ENCODE assay signal across 8 cellular contexts in genomic region chr3:170868577-170869239, GRCh38. TPM values are rescaled to one million over a fixed set of nuclear protein-coding genes. Genes with fewer than 3 reads are reported as not detected.
DNase-seq lines count a peak whose midpoint lies in the region; ATAC-seq and TF ChIP-seq lines count a peak whose summit lies in the region.

No MANE protein-coding gene starts in this region.

- H3K27me3 ChIP-seq in HAP-1 (ENCODE audit: low read depth), result no peaks in the 10 kb centered on the region

- POLR2A ChIA-PET in activated B cell treated with CpG ODN at 0.5 μM for 24 hours (lab: Charles Lee), result interaction anchor here (0.7 to 2.9 kb wide), 8 partner anchors 36 to 1726 kb away, joined by 3 to 42 read pairs (median 5); partner anchors contain the start of genes EIF5A2, SKIL and TERC

- TF ChIP-seq CTCF in activated B cell treated with CpG ODN at 0.5 μM for 24 hours (IDR thresholded peaks at IDR 0.05), result no peak
- TF ChIP-seq CTCF in foreskin fibroblast (IDR thresholded peaks at IDR 0.05; ENCODE audit: low read depth, low read length), result no peak

- H3K4me1 Mint-ChIP-seq in activated B cell treated with CpG ODN at 0.5 μM for 24 hours, result peaks cover 37% of the 10 kb centered on the region

- intact Hi-C loops in activated B cell treated with CpG ODN at 0.5 μM for 24 hours (cut with micrococcal nuclease), result loop anchor here (1.0 to 5.0 kb wide), 2 partner anchors 511 to 811 kb away; partner anchors contain the start of gene SKIL

- H3K4me3 Mint-ChIP-seq in activated B cell treated with CpG ODN at 0.5 μM for 24 hours, result peak overlapping the region; percentile 95

- H3K9me3 Mint-ChIP-seq in activated B cell treated with CpG ODN at 0.5 μM for 24 hours, result no peaks in the 10 kb centered on the region

- peaks cover 10% of the 10 kb centered on the region; the same call in 1 of the 2 replicates for H3K4me1 ChIP-seq in HAP-1

- peak overlapping the region in 11 of 21 experiments; percentile 75 to 94 (median 87) for H3K27ac ChIP-seq in skin epidermis

- DNase-seq in HAP-1 (ENCODE audit: low spot score in 2 of 2) (no peak), activated B cell treated with CpG ODN at 0.5 μM for 24 hours (no peak), foreskin fibroblast (no peak), NCI-H446 treated with DMSO at 0.1 percent for 48 hours (lab: John Stamatoyannopoulos, UW) (no peak), Ammon's horn (ENCODE audit: low spot score) (no peak), iPS-NIHi7 (ENCODE audit: extremely low spot score) (no peak), SIG-M5 (lab: John Stamatoyannopoulos, UW) (no peak)

- in situ Hi-C loops in HAP-1 (cut with MboI; ENCODE audit: low sequenced_read_pairs), result no loop called here

- H3K36me3 Mint-ChIP-seq in activated B cell treated with CpG ODN at 0.5 μM for 24 hours (ENCODE audit: low read depth), result peaks cover 49% of the 10 kb centered on the region

- ATAC-seq in activated B cell treated with CpG ODN at 0.5 μM for 24 hours (ENCODE audit: low read depth), result no peak

- H3K36me3 ChIP-seq in HAP-1 (replicated peaks), result peaks cover 43% of the 10 kb centered on the region

- no peaks in the 10 kb centered on the region for H3K9me3 ChIP-seq in HAP-1

- no peaks in the 10 kb centered on the region for H3K27me3 Mint-ChIP-seq in activated B cell treated with CpG ODN at 0.5 μM for 24 hours

- H3K4me3 ChIP-seq in HAP-1, result peak overlapping the region; percentile 77
- H3K4me3 ChIP-seq in foreskin fibroblast (ENCODE audit: low read depth in 1 of 2, low read length in 2 of 2), result peak overlapping the region; percentile 82 to 86
- peak overlapping the region; percentile 51 to 81 (median 72) for H3K4me3 ChIP-seq in skin epidermis

- CTCF ChIA-PET in activated B cell treated with CpG ODN at 0.5 μM for 24 hours (lab: Charles Lee), result interaction anchor here (0.9 kb wide), 1 partner anchor 40 kb away, joined by 3 read pairs; the partner anchor contains the start of gene EIF5A2

- peak overlapping the region; percentile 97 for H3K27ac Mint-ChIP-seq in activated B cell treated with CpG ODN at 0.5 μM for 24 hours

RNA-seq across cellular contexts. Expression of gene RPL22L1, which starts 1.3 kb away (rescaled TPM):
- 109 and 124 TPM in 2 replicates for total RNA-seq in activated B cell treated with CpG ODN at 0.5 μM for 24 hours

RNA-seq across cellular contexts. Expression of gene EIF5A2, which starts 39.7 kb away (rescaled TPM):
- 6.1 and 6.9 TPM in 2 replicates for total RNA-seq in activated B cell treated with CpG ODN at 0.5 μM for 24 hours
